Comparison of ENCODE assay signal across 10 cellular contexts in genomic region chr3:178195824-178196223, GRCh38.
A peak's percentile ranks its signal among the peaks of the same experiment; 100 is the strongest.
DNase-seq lines count a peak whose midpoint lies in the region; ATAC-seq and TF ChIP-seq lines count a peak whose summit lies in the region.
"Had no signal": no experiment of that assay in that cellular context is flagged by ENCODE, and none has a peak within 500 bp of the region (broad histone marks: within the 10 kb centered on the region; RNA-seq: fewer than 3 reads in every experiment).

No MANE protein-coding gene starts in this region.

- POLR2A ChIA-PET in PC-9 (lab: Charles Lee; ENCODE audit: unreplicated experiment) = no interaction called here

- H3K27me3 ChIP-seq in PC-9 (ENCODE audit: insufficient read depth, low read depth) (no peaks in the 10 kb centered on the region), kidney epithelial cell (ENCODE audit: control insufficient read depth, insufficient read depth, low read length) (no peaks in the 10 kb centered on the region)

- TF ChIP-seq CTCF in PC-9 (conservative IDR thresholded peaks at IDR 0.05) (no peak), kidney epithelial cell (IDR thresholded peaks at IDR 0.05; ENCODE audit: insufficient read depth, low read length, poor library complexity, severe bottlenecking) (no peak)

- H2AFZ ChIP-seq in PC-9 = peak overlapping the region; percentile 34; the same call in 1 of the 2 replicates

- no peaks in the 10 kb centered on the region for H3K9me3 ChIP-seq in PC-9 (ENCODE audit: insufficient read depth, low read depth)
- H3K9me3 ChIP-seq: lower lobe of right lung had no signal

- no peak for TF ChIP-seq POLR2A in GM18505 (IDR thresholded peaks at IDR 0.05; ENCODE audit: borderline replicate concordance, extremely low read depth, insufficient read depth, insufficient read length)

- 0 out of 2 replicates have a peak, but pooled peaks cover 3% of the 10 kb centered on the region for H3K9me2 ChIP-seq in PC-9 (ENCODE audit: insufficient read depth)

- DNase-seq in PC-9 (no peak), kidney epithelial cell (ENCODE audit: low read depth) (peak; percentile 7), dermis blood vessel endothelial cell (no peak), DMS 273 treated with DMSO at 0.1 percent for 48 hours (lab: John Stamatoyannopoulos, UW) (no peak), superior temporal gyrus (ENCODE audit: extremely low spot score) (no peak), DMS53 (lab: John Stamatoyannopoulos, UW) (no peak)
- DNase-seq: lower lobe of right lung had no signal

- H3K4me3 ChIP-seq in PC-9 (no peak overlapping the region), kidney epithelial cell (ENCODE audit: low read depth, low read length) (no peak overlapping the region)
- H3K4me3 ChIP-seq: lower lobe of right lung had no signal

- no peaks in the 10 kb centered on the region for H3K79me2 ChIP-seq in PC-9 (ENCODE audit: low read depth)

- ATAC-seq in GM18505 (IDR thresholded peaks at IDR 0.05; ENCODE audit: unreplicated experiment) (peak; percentile 84), HG02610 (IDR thresholded peaks at IDR 0.05; ENCODE audit: unreplicated experiment) (peak; percentile 89)
- ATAC-seq: lower lobe of right lung had no signal

- H3K36me3 ChIP-seq in PC-9 (ENCODE audit: low read depth) (no peaks in the 10 kb centered on the region), kidney epithelial cell (ENCODE audit: control insufficient read depth, insufficient read depth, low read length) (no peaks in the 10 kb centered on the region)
- H3K36me3 ChIP-seq: lower lobe of right lung had no signal

- H3K4me2 ChIP-seq in PC-9 = no peak overlapping the region

- no peak overlapping the region for H3K27ac ChIP-seq in PC-9
- H3K27ac ChIP-seq: lower lobe of right lung, VCaP had no signal

- CTCF ChIA-PET in PC-9 (lab: Charles Lee) = interaction anchor here (0.5 kb wide), 1 partner anchor 127 kb away, joined by 5 read pairs; no protein-coding TSS in a partner anchor

- no peaks in the 10 kb centered on the region for H4K20me1 ChIP-seq in PC-9 (ENCODE audit: insufficient read depth)

- BruUV-seq in PC-9 (replicated peaks; lab: Mats Ljungman, UMichigan) = no TSS peak

- no peaks in the 10 kb centered on the region for H3K4me1 ChIP-seq in PC-9 (replicated peaks; ENCODE audit: insufficient read depth)
- H3K4me1 ChIP-seq: lower lobe of right lung had no signal

- H3F3A ChIP-seq in PC-9 (ENCODE audit: insufficient read depth, low read depth) = no peaks in the 10 kb centered on the region

- intact Hi-C loops in PC-9 (cut with micrococcal nuclease; ENCODE audit: unreplicated experiment) = no loop called here
